ENCODE assay signal across 8 cellular contexts in the genomic region with DNA sequence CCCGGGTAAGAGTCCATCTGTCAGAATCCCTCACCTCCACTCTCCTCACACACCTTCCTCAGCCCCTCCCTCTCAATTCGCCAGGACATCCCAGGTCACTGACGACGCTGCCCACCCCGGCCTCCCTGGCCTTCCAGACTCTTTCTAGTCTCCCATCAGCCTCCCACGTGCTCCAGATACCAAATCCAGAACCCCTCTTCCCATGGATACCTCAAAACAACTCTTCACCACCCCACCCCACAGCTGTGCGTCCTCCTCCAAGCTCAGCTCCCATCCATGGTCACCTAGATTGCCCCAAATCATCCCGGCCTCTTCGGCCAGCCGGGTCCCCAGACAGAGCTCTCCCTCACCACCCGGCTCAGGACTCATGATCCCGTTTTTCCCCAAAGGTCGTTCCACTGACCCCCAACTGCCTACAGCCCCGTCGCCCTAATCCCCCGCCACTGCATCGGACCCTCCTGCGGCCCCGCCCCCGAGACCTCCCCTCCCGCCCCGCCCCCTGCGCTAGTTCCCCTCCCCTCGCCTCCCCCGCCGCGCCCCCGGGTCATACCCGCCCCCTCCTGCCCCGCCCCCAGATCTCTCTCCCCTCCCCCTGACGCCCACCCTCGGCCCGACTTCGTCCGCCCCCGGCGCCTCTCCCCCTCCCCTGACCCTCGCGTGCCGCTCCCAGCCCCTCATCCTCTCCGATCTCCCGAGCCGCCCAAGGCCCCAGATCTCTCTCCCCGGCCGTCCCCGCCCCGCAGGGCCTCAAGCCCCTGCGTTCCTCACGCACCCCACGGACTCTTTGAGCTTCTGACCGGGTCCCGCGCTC. TPM values are rescaled to one million over a fixed set of nuclear protein-coding genes. Genes with fewer than 3 reads are reported as not detected.
A peak's percentile ranks its signal among the peaks of the same experiment; 100 is the strongest.
DNase-seq lines count a peak whose midpoint lies in the region; ATAC-seq, FAIRE-seq and TF ChIP-seq lines count a peak whose summit lies in the region.

No MANE protein-coding gene starts in this region.

- ATAC-seq in HG02571 (IDR thresholded peaks at IDR 0.05; ENCODE audit: unreplicated experiment): peak; percentile 15
- ATAC-seq in pancreas: peak; percentile 35 to 49 (median 48)

- no peaks in the 10 kb centered on the region for H3K9me3 Mint-ChIP-seq in activated naive CD4-positive, alpha-beta T cell treated with anti-CD3 and anti-CD28 coated beads, Interleukin-2, amount 50 U/mL, for 24 hours

- peak overlapping the region; percentile 75 for H3K27ac Mint-ChIP-seq in activated naive CD4-positive, alpha-beta T cell treated with anti-CD3 and anti-CD28 coated beads, Interleukin-2, amount 50 U/mL, for 24 hours

- H3K4me3 ChIP-seq in pancreas: peak overlapping the region; percentile 35 to 58 (median 50)

- H3K36me3 Mint-ChIP-seq in activated naive CD4-positive, alpha-beta T cell treated with anti-CD3 and anti-CD28 coated beads, Interleukin-2, amount 50 U/mL, for 24 hours: peaks cover 2% of the 10 kb centered on the region

- DNase-seq in NCI-H748 treated with DMSO at 0.1 percent for 48 hours (lab: John Stamatoyannopoulos, UW) (peak; percentile 19), glomerular visceral epithelial cell (ENCODE audit: extremely low spot score) (peak; percentile 65), pancreas (peak in 2 of 6 donors; percentile 74 to 83), posterior vena cava (ENCODE audit: low spot score) (no peak), NCI-H1694 (lab: John Stamatoyannopoulos, UW) (no peak)

- TF ChIP-seq CTCF in pancreas (IDR thresholded peaks at IDR 0.05): no peak

- H3K27me3 ChIP-seq in pancreas: no peaks in the 10 kb centered on the region

- no peak for FAIRE-seq in pancreas (lab: Jason Lieb, UNC)

- H3K9ac ChIP-seq in ES-I3 (ENCODE audit: low read depth, low read length): peak overlapping the region; percentile 69; the same call in 1 of the 2 replicates

- H3K36me3 ChIP-seq in ES-I3 (ENCODE audit: insufficient read depth, low read length): no peaks in the 10 kb centered on the region
- peaks cover 0 to 15% (median 12%) of the 10 kb centered on the region in 3 donors for H3K36me3 ChIP-seq in pancreas

- H3K4me3 Mint-ChIP-seq in activated naive CD4-positive, alpha-beta T cell treated with anti-CD3 and anti-CD28 coated beads, Interleukin-2, amount 50 U/mL, for 24 hours: peak overlapping the region; percentile 87

- peaks cover 10% of the 10 kb centered on the region for H3K4me1 Mint-ChIP-seq in activated naive CD4-positive, alpha-beta T cell treated with anti-CD3 and anti-CD28 coated beads, Interleukin-2, amount 50 U/mL, for 24 hours

- WGBS in pancreas, 2 donors: 2% methylated on average over 29 to 41 of the region's 53 CpGs

- no peaks in the 10 kb centered on the region for H3K27me3 Mint-ChIP-seq in activated naive CD4-positive, alpha-beta T cell treated with anti-CD3 and anti-CD28 coated beads, Interleukin-2, amount 50 U/mL, for 24 hours

- intact Hi-C loops in pancreas (cut with DNase I) (no loop called here), posterior vena cava (cut with DNase I) (no loop called here)

- H3K27ac ChIP-seq in pancreas: peak overlapping the region in 3 of 4 donors; percentile 64 to 70 (median 64)

- H3K4me1 ChIP-seq in ES-I3 (ENCODE audit: insufficient read depth, low read length) (no peaks in the 10 kb centered on the region; the same call in 1 of the 2 replicates), pancreas (peaks cover 0 to 10% (median 3%) of the 10 kb centered on the region in 3 donors)

- H3K9me3 ChIP-seq in ES-I3 (ENCODE audit: control insufficient read depth, insufficient read depth, low read length) (no peaks in the 10 kb centered on the region), pancreas (no peaks in the 10 kb centered on the region)

RNA-seq across cellular contexts. Expression of gene UBXN6, which starts 0.5 kb away (rescaled TPM):
- total RNA-seq in pancreas (10 to 100 TPM; 57.2 to 79.3 (median 67.0) TPM), posterior vena cava (10 to 100 TPM; 85.1 to 85.5 TPM)
- polyA plus RNA-seq in pancreas: 100 to 1,000 TPM; 110 to 130 TPM

RNA-seq across cellular contexts. Expression of gene HDGFL2, which starts 15.0 kb away (rescaled TPM):
- total RNA-seq in pancreas: 10 to 100 TPM; 12.8 to 23.4 (median 16.3) TPM
- 10 to 100 TPM; 32.8 to 32.9 TPM for polyA plus RNA-seq in pancreas
- total RNA-seq in posterior vena cava: 10 to 100 TPM; 24.6 to 28.1 TPM

RNA-seq across cellular contexts. Expression of gene CHAF1A, which starts 54.6 kb away (rescaled TPM):
- 1 to 10 TPM; 2.8 to 5.0 (median 3.9) TPM for total RNA-seq in pancreas
- polyA plus RNA-seq in pancreas: 1 to 10 TPM; 3.8 to 4.3 TPM
- total RNA-seq in posterior vena cava: 1 to 10 TPM; 6.0 to 9.5 TPM

RNA-seq across cellular contexts. Expression of gene SH3GL1, which starts 56.7 kb away (rescaled TPM):
- total RNA-seq in pancreas (10 to 100 TPM; 25.9 to 31.1 (median 27.5) TPM), posterior vena cava (10 to 100 TPM; 77.5 to 88.8 TPM)
- 10 to 100 TPM; 27.1 to 34.2 TPM for polyA plus RNA-seq in pancreas

Comparison
In these comparisons a context has a peak if more than half of its experiments do, and no peak if none do; other contexts are left out.
1. DNase-seq: peak in NCI-H748 treated with DMSO at 0.1 percent for 48 hours (single experiment) and glomerular visceral epithelial cell (single experiment); none in posterior vena cava (single experiment) and NCI-H1694 (single experiment).